In genomic region chr15:62469478-62469873, GRCh38 we compare ENCODE assay signal across 13 cellular contexts.
DNase-seq lines count a peak whose midpoint lies in the region; ATAC-seq and TF ChIP-seq lines count a peak whose summit lies in the region.
"Had no signal": no experiment of that assay in that cellular context is flagged by ENCODE, and none has a peak within 500 bp of the region (broad histone marks: within the 10 kb centered on the region; RNA-seq: fewer than 3 reads in every experiment).

No MANE protein-coding gene starts in this region.

- TF ChIP-seq POLR2A in esophagus muscularis mucosa (IDR thresholded peaks at IDR 0.05; ENCODE audit: low read depth): no peak

- ATAC-seq in GM19351 (IDR thresholded peaks at IDR 0.05; ENCODE audit: unreplicated experiment): no peak
- ATAC-seq in GM18909 (IDR thresholded peaks at IDR 0.05; ENCODE audit: poor library complexity, unreplicated experiment): no peak

- H3K36me3 ChIP-seq in esophagus muscularis mucosa: no peaks in the 10 kb centered on the region
- no peaks in the 10 kb centered on the region for H3K36me3 ChIP-seq in mesodermal cell (ENCODE audit: control insufficient read depth, insufficient read depth, low read length)
- H3K36me3 ChIP-seq in tibial artery: no peaks in the 10 kb centered on the region
- H3K36me3 ChIP-seq: colonic mucosa had no signal

- DNase-seq in LHCN-M2 (ENCODE audit: low read depth) (peak; percentile 39), esophagus muscularis mucosa (ENCODE audit: extremely low spot score) (no peak), tibial artery (peak; percentile 46 to 73), SIG-M5 (lab: John Stamatoyannopoulos, UW) (no peak), NCI-H2029 (lab: John Stamatoyannopoulos, UW) (no peak)
- DNase-seq: activated naive CD4-positive, alpha-beta T cell treated with Interleukin-2 at 50 U/mL for 16 hours; colonic mucosa; COR-L47; NCI-H1694; small intestine had no signal

- intact Hi-C loops in esophagus muscularis mucosa (cut with DNase I): no loop called here
- intact Hi-C loops in tibial artery (cut with DNase I; ENCODE audit: low total_unique reads): no loop called here

- TF ChIP-seq CTCF in esophagus muscularis mucosa (IDR thresholded peaks at IDR 0.05) (no peak), tibial artery (IDR thresholded peaks at IDR 0.05) (no peak)

- H3K4me3 ChIP-seq in esophagus muscularis mucosa (no peak overlapping the region), mesodermal cell (ENCODE audit: extremely low read depth, insufficient read depth, low read length, poor library complexity, severe bottlenecking) (no peak overlapping the region), tibial artery (no peak overlapping the region)
- H3K4me3 ChIP-seq: colonic mucosa had no signal

- TF ChIP-seq EP300 in esophagus muscularis mucosa (IDR thresholded peaks at IDR 0.05): no peak

- H3K27me3 ChIP-seq in esophagus muscularis mucosa: no peaks in the 10 kb centered on the region
- no peaks in the 10 kb centered on the region for H3K27me3 ChIP-seq in tibial artery
- H3K27me3 ChIP-seq: colonic mucosa had no signal

- no peaks in the 10 kb centered on the region for H3K9me3 ChIP-seq in esophagus muscularis mucosa
- H3K9me3 ChIP-seq in mesodermal cell (ENCODE audit: control insufficient read depth, low read length): no peaks in the 10 kb centered on the region
- no peaks in the 10 kb centered on the region for H3K9me3 ChIP-seq in tibial artery
- H3K9me3 ChIP-seq: colonic mucosa had no signal

- H3K4me1 ChIP-seq in esophagus muscularis mucosa (peaks cover 19 to 42% (median 40%) of the 10 kb centered on the region in 4 donors), mesodermal cell (ENCODE audit: control insufficient read depth, insufficient read depth, low read length, poor library complexity, severe bottlenecking) (peaks cover 51% of the 10 kb centered on the region), tibial artery (peaks cover 0 to 94% (median 48%) of the 10 kb centered on the region in 4 donors)

- H3K27ac ChIP-seq in esophagus muscularis mucosa (replicated peaks in 1 of 4) (peak overlapping the region; percentile 39 to 72 (median 64)), mesodermal cell (ENCODE audit: low read depth, low read length, severe bottlenecking) (peak overlapping the region; percentile 85), tibial artery (peak overlapping the region; percentile 81 to 82)

Comparison
In these comparisons a context has a peak if more than half of its experiments do, and no peak if none do; other contexts are left out.
1. DNase-seq: peak in LHCN-M2 (single experiment) and tibial artery (2 of 2); none in esophagus muscularis mucosa (single experiment), SIG-M5 (single experiment) and NCI-H2029 (single experiment).
2. Peak in every context shown above with its lines, with median percentiles within 50 percentile points of each other: H3K27ac ChIP-seq.